Comparison of ENCODE assay signal across 36 cellular contexts in genomic region chr11:41031571-41032060, GRCh38.
"Had no signal": no experiment of that assay in that cellular context is flagged by ENCODE, and none has a peak within 500 bp of the region (broad histone marks: within the 10 kb centered on the region; RNA-seq: fewer than 3 reads in every experiment).

No MANE protein-coding gene starts in this region.

- H3K4me3 Mint-ChIP-seq: activated B cell treated with CpG ODN at 0.5 μM for 24 hours; activated CD4-positive, alpha-beta memory T cell treated with anti-CD3 and anti-CD28 coated beads for 36 hours; activated naive CD4-positive, alpha-beta T cell treated with anti-CD3 and anti-CD28 coated beads for 36 hours; activated naive CD8-positive, alpha-beta T cell; activated naive CD8-positive, alpha-beta T cell treated with anti-CD3 and anti-CD28 coated beads, Interleukin-2, amount 50 U/mL, for 24 hours; activated T-cell treated with anti-CD3 and anti-CD28 coated beads, Interleukin-2, amount 50 U/mL, for 4 hours; activated T-helper 1 cell treated with anti-CD3 and anti-CD28 coated beads, Interleukin-12 subunit alpha, Interleukin-12 subunit beta, Interleukin-2, Interleukin-4 antibody, amounts not matched to agents 30 ng/mL and 10 ng/mL and 1 ng/mL, durations not matched to agents 14 hours and 24 hours and 36 hours; brain had no signal

- H3K27ac Mint-ChIP-seq: activated B cell treated with CpG ODN at 0.5 μM for 24 hours; activated CD4-positive, alpha-beta memory T cell treated with anti-CD3 and anti-CD28 coated beads for 36 hours; activated naive CD4-positive, alpha-beta T cell treated with anti-CD3 and anti-CD28 coated beads for 36 hours; activated naive CD8-positive, alpha-beta T cell; activated naive CD8-positive, alpha-beta T cell treated with anti-CD3 and anti-CD28 coated beads, Interleukin-2, amount 50 U/mL, for 24 hours; activated T-helper 1 cell treated with anti-CD3 and anti-CD28 coated beads, Interleukin-12 subunit alpha, Interleukin-12 subunit beta, Interleukin-2, Interleukin-4 antibody, amounts not matched to agents 30 ng/mL and 10 ng/mL and 1 ng/mL, durations not matched to agents 14 hours and 24 hours and 36 hours had no signal

- DNase-seq: activated B cell treated with CpG ODN at 0.5 μM for 24 hours; activated CD4-positive, alpha-beta memory T cell treated with anti-CD3 and anti-CD28 coated beads for 36 hours; activated CD4-positive, alpha-beta T cell treated with anti-CD3 and anti-CD28 coated beads for 4 hours; activated CD4-positive, alpha-beta T cell treated with anti-CD3 and anti-CD28 coated beads, Interleukin-2, amount 50 U/mL, for 1 hour; activated CD4-positive, CD25-positive, alpha-beta regulatory T cell treated with anti-CD3 and anti-CD28 coated beads, Interleukin-2, amount 50 U/mL, for 72 hours; activated CD8-positive, alpha-beta memory T cell treated with anti-CD3 and anti-CD28 coated beads, Interleukin-2, amount 50 U/mL, for 4 hours; activated gamma-delta T cell treated with Interleukin-2 at 50 U/mL for 16 hours; activated naive CD4-positive, alpha-beta T cell treated with anti-CD3 and anti-CD28 coated beads for 36 hours; activated naive CD8-positive, alpha-beta T cell treated with anti-CD3 and anti-CD28 coated beads, Interleukin-2, amount 50 U/mL, for 24 hours; activated T-cell treated with anti-CD3 and anti-CD28 coated beads for 4 hours; activated T-cell treated with anti-CD3 and anti-CD28 coated beads, Interleukin-2, amount 50 U/mL, for 4 hours; Kasumi-1; KG1; MG63; NCI-H1048; NCI-H1417; NCI-H146; NCI-H187; NCI-H2029 treated with DMSO at 0.1 percent for 48 hours; NCI-H2107; NCI-H2171 treated with DMSO at 0.1 percent for 48 hours; NCI-H2227 treated with DMSO at 0.1 percent for 48 hours; NCI-H510A; NCI-H526; NCI-H774; PC-3; Peyer's patch; SIG-M5; T-helper 1 cell; T-helper 2 cell; T-helper 9 cell had no signal

- H3K4me1 Mint-ChIP-seq: activated B cell treated with CpG ODN at 0.5 μM for 24 hours; activated naive CD8-positive, alpha-beta T cell treated with anti-CD3 and anti-CD28 coated beads, Interleukin-2, amount 50 U/mL, for 24 hours; brain had no signal

- ATAC-seq: activated naive CD8-positive, alpha-beta T cell treated with anti-CD3 and anti-CD28 coated beads, Interleukin-2, amount 50 U/mL, for 24 hours; activated T-cell treated with anti-CD3 and anti-CD28 coated beads, Interleukin-2, amount 50 U/mL, for 4 hours; PC-3; Right ventricle myocardium inferior; SK-N-SH treated with all-trans-retinoic acid at 6 μM for 48 hours had no signal

- H3K27me3 Mint-ChIP-seq: activated B cell treated with CpG ODN at 0.5 μM for 24 hours; activated CD4-positive, alpha-beta memory T cell treated with anti-CD3 and anti-CD28 coated beads for 36 hours; activated naive CD8-positive, alpha-beta T cell; activated naive CD8-positive, alpha-beta T cell treated with anti-CD3 and anti-CD28 coated beads, Interleukin-2, amount 50 U/mL, for 24 hours; brain had no signal

- H3K36me3 Mint-ChIP-seq: activated CD4-positive, alpha-beta memory T cell treated with anti-CD3 and anti-CD28 coated beads for 36 hours; activated naive CD8-positive, alpha-beta T cell; brain had no signal
